In genomic region chr2:129761569-129762021, GRCh38 we compare ENCODE assay signal across 20 cellular contexts.
"Had no signal": no experiment of that assay in that cellular context is flagged by ENCODE, and none has a peak within 500 bp of the region (broad histone marks: within the 10 kb centered on the region; RNA-seq: fewer than 3 reads in every experiment).

No MANE protein-coding gene starts in this region.

- H3K36me3 Mint-ChIP-seq: stimulated activated naive B cell treated with anti-CD40 and anti-IgM and Interleukin-4, amounts not matched to agents 10 μg/mL and 1 μg/mL and 100 μg/mL, for 72 hours had no signal

- H3K27me3 Mint-ChIP-seq: activated CD4-positive, alpha-beta T cell treated with anti-CD3 and anti-CD28 coated beads, Interleukin-2, amount 10 ng/mL, durations not matched to agents 7 days and 5 days; activated naive CD8-positive, alpha-beta T cell treated with anti-CD3 and anti-CD28 coated beads, Interleukin-2, amount 50 U/mL, for 24 hours had no signal

- H3K27ac Mint-ChIP-seq: activated CD4-positive, alpha-beta T cell treated with anti-CD3 and anti-CD28 coated beads, Interleukin-2, amount 10 ng/mL, durations not matched to agents 7 days and 5 days; activated naive CD8-positive, alpha-beta T cell treated with anti-CD3 and anti-CD28 coated beads, Interleukin-2, amount 50 U/mL, for 24 hours; activated T-cell treated with anti-CD3 and anti-CD28 coated beads, Interleukin-2, amount 50 U/mL, for 72 hours; dendritic cell treated with granulocyte-macrophage colony-stimulating factor and Interleukin-4, amounts not matched to agents 40 ng/mL and 50 ng/mL, for 4 days; nephron progenitor cell; stimulated activated naive B cell treated with anti-CD40 and anti-IgM and Interleukin-4, amounts not matched to agents 10 μg/mL and 1 μg/mL and 100 μg/mL, for 72 hours had no signal

- H3K9me3 ChIP-seq: esophagus muscularis mucosa, gastrocnemius medialis, upper lobe of left lung had no signal

- H3K4me3 ChIP-seq: esophagus muscularis mucosa, gastrocnemius medialis, upper lobe of left lung had no signal

- H3K9me3 Mint-ChIP-seq: activated CD4-positive, alpha-beta T cell treated with anti-CD3 and anti-CD28 coated beads, Interleukin-2, amount 10 ng/mL, durations not matched to agents 7 days and 5 days; activated naive CD8-positive, alpha-beta T cell treated with anti-CD3 and anti-CD28 coated beads, Interleukin-2, amount 50 U/mL, for 24 hours; activated T-cell treated with anti-CD3 and anti-CD28 coated beads, Interleukin-2, amount 50 U/mL, for 72 hours; dendritic cell treated with granulocyte-macrophage colony-stimulating factor and Interleukin-4, amounts not matched to agents 40 ng/mL and 50 ng/mL, for 4 days; nephron progenitor cell; stimulated activated naive B cell treated with anti-CD40 and anti-IgM and Interleukin-4, amounts not matched to agents 10 μg/mL and 1 μg/mL and 100 μg/mL, for 72 hours had no signal

- H3K27me3 ChIP-seq: gastrocnemius medialis, upper lobe of left lung had no signal

- H3K27ac ChIP-seq: esophagus muscularis mucosa, gastrocnemius medialis, upper lobe of left lung had no signal

- H3K4me1 Mint-ChIP-seq: activated CD4-positive, alpha-beta T cell treated with anti-CD3 and anti-CD28 coated beads, Interleukin-2, amount 10 ng/mL, durations not matched to agents 7 days and 5 days; activated naive CD8-positive, alpha-beta T cell treated with anti-CD3 and anti-CD28 coated beads, Interleukin-2, amount 50 U/mL, for 24 hours had no signal

- DNase-seq: activated CD4-positive, alpha-beta T cell treated with anti-CD3 and anti-CD28 coated beads, Interleukin-2, amount 10 ng/mL, durations not matched to agents 7 days and 5 days; activated gamma-delta T cell; activated naive CD4-positive, alpha-beta T cell treated with anti-CD3 and anti-CD28 coated beads, Interleukin-2, amount 50 U/mL, for 16 hours; activated naive CD8-positive, alpha-beta T cell treated with anti-CD3 and anti-CD28 coated beads, Interleukin-2, amount 50 U/mL, for 24 hours; activated T-cell treated with anti-CD3 and anti-CD28 coated beads, Interleukin-2, amount 50 U/mL, for 72 hours; effector CD8-positive, alpha-beta T cell; gastrocnemius medialis; hypothalamus; left ventricle myocardium superior; mammary epithelial cell; nephron progenitor cell; nucleus accumbens; small intestine; stimulated activated CD4-positive, alpha-beta T cell treated with anti-CD3 and anti-CD28 coated beads, Interleukin-15, amount 100 ng/mL, for 24 hours; stimulated activated naive B cell treated with anti-CD40 and anti-IgM and Interleukin-4, amounts not matched to agents 10 μg/mL and 1 μg/mL and 100 μg/mL, for 72 hours had no signal

- ATAC-seq: activated naive CD8-positive, alpha-beta T cell treated with anti-CD3 and anti-CD28 coated beads, Interleukin-2, amount 50 U/mL, for 24 hours; activated T-cell treated with anti-CD3 and anti-CD28 coated beads, Interleukin-2, amount 50 U/mL, for 72 hours; gastrocnemius medialis; left ventricle myocardium superior; sciatic nerve; SK-N-SH treated with all-trans-retinoic acid at 6 μM for 48 hours; stimulated activated naive B cell treated with anti-CD40 and anti-IgM and Interleukin-4, amounts not matched to agents 10 μg/mL and 1 μg/mL and 100 μg/mL, for 72 hours had no signal

- H3K4me3 Mint-ChIP-seq: activated CD4-positive, alpha-beta T cell treated with anti-CD3 and anti-CD28 coated beads, Interleukin-2, amount 10 ng/mL, durations not matched to agents 7 days and 5 days; activated naive CD8-positive, alpha-beta T cell treated with anti-CD3 and anti-CD28 coated beads, Interleukin-2, amount 50 U/mL, for 24 hours; activated T-cell treated with anti-CD3 and anti-CD28 coated beads, Interleukin-2, amount 50 U/mL, for 72 hours; dendritic cell treated with granulocyte-macrophage colony-stimulating factor and Interleukin-4, amounts not matched to agents 40 ng/mL and 50 ng/mL, for 4 days; nephron progenitor cell; stimulated activated naive B cell treated with anti-CD40 and anti-IgM and Interleukin-4, amounts not matched to agents 10 μg/mL and 1 μg/mL and 100 μg/mL, for 72 hours had no signal

- H3K36me3 ChIP-seq: esophagus muscularis mucosa, gastrocnemius medialis, upper lobe of left lung had no signal
